ENCODE assay signal across 12 cellular contexts in genomic region chr3:55615694-55616310, GRCh38.
DNase-seq lines count a peak whose midpoint lies in the region; ATAC-seq, FAIRE-seq and TF ChIP-seq lines count a peak whose summit lies in the region.
"Had no signal": no experiment of that assay in that cellular context is flagged by ENCODE, and none has a peak within 500 bp of the region (broad histone marks: within the 10 kb centered on the region; RNA-seq: fewer than 3 reads in every experiment).

No MANE protein-coding gene starts in this region.

- DNase-seq in AG08395 (ENCODE audit: low spot score) = peak; percentile 42
- no peak for DNase-seq in IMR-90
- peak in 1 of 2 experiments; percentile 72 for DNase-seq in H1 (ENCODE audit: low read depth in 1 of 2, low spot score in 2 of 2)
- DNase-seq in left lobe of liver (ENCODE audit: low spot score) = no peak
- DNase-seq in activated naive CD8-positive, alpha-beta T cell treated with anti-CD3 and anti-CD28 coated beads for 36 hours = no peak
- no peak for DNase-seq in NCI-H1105 (lab: John Stamatoyannopoulos, UW)
- DNase-seq: activated CD4-positive, alpha-beta T cell treated with anti-CD3 and anti-CD28 coated beads for 4 hours had no signal

- H3K27ac ChIP-seq in IMR-90 (ENCODE audit: insufficient read depth, low read length) (no peak overlapping the region), H1 (ENCODE audit: low read depth, low read length) (no peak overlapping the region)

- no peaks in the 10 kb centered on the region for H3K23me2 ChIP-seq in H1 (ENCODE audit: low read depth, low read length)

- H2BK120ac ChIP-seq in IMR-90 (ENCODE audit: low read depth, low read length) (no peak overlapping the region), H1 (replicated peaks; ENCODE audit: low read depth, low read length) (peak overlapping the region; percentile 57)

- H4K20me1 ChIP-seq in IMR-90 (ENCODE audit: insufficient read depth, low read length) (no peaks in the 10 kb centered on the region), H1 (replicated peaks in 1 of 2; ENCODE audit: control insufficient read depth in 1 of 2, insufficient read depth in 2 of 2, low read length in 2 of 2) (no peaks in the 10 kb centered on the region)

- no peak overlapping the region for H3K4me3 Mint-ChIP-seq in activated naive CD8-positive, alpha-beta T cell treated with anti-CD3 and anti-CD28 coated beads for 36 hours
- H3K4me3 Mint-ChIP-seq: T-helper 1 cell treated with Interleukin-12 subunit alpha and Interleukin-12 subunit beta and Interleukin-4 antibody, amounts not matched to agents 30 μg/mL and 1 μg/mL, for 36 hours had no signal

- no peak overlapping the region for H3K4me3 ChIP-seq in IMR-90 (ENCODE audit: insufficient read depth, low read depth, low read length)
- 0 out of 8 replicates have a peak overlapping the region, but pooled peaks of 1 of the 4 experiments have one; percentile 5 for H3K4me3 ChIP-seq in H1 (ENCODE audit: extremely low read depth in 1 of 4, insufficient read depth in 2 of 4, low read depth in 3 of 4, low read length in 4 of 4)
- H3K4me3 ChIP-seq: HAP-1 had no signal

- H3K4me1 Mint-ChIP-seq in activated naive CD8-positive, alpha-beta T cell treated with anti-CD3 and anti-CD28 coated beads for 36 hours = no peaks in the 10 kb centered on the region

- TF ChIP-seq CTCF in IMR-90 (conservative IDR thresholded peaks at IDR 0.05; ENCODE audit: low read depth, low read length) (no peak), H1 (IDR thresholded peaks at IDR 0.05; ENCODE audit: control extremely low read depth in 1 of 3, insufficient read depth in 1 of 3, low read depth in 1 of 3, low read length in 3 of 3) (no peak)

- H4K91ac ChIP-seq in IMR-90 (ENCODE audit: insufficient read depth, low read depth, low read length) = no peak overlapping the region; the same call in 1 of the 2 replicates
- H4K91ac ChIP-seq in H1 (replicated peaks; ENCODE audit: insufficient read length, low read length) = peak overlapping the region; percentile 15

- POLR2A ChIA-PET in IMR-90 (lab: Charles Lee; ENCODE audit: unreplicated experiment) = no interaction called here
- POLR2A ChIA-PET in H1 (lab: Charles Lee; ENCODE audit: partially characterized antibody) = no interaction called here

- no TSS peak for BruUV-seq in IMR-90 (replicated peaks; lab: Mats Ljungman, UMichigan)

- H3K79me2 ChIP-seq in H1 (ENCODE audit: control insufficient read depth in 1 of 2, insufficient read depth in 2 of 2, low read length in 2 of 2) = no peaks in the 10 kb centered on the region

- no peak overlapping the region for H2AK5ac ChIP-seq in IMR-90 (ENCODE audit: low read depth, low read length)
- H2AK5ac ChIP-seq in H1 (ENCODE audit: low read depth, low read length) = no peak overlapping the region

- H2AFZ ChIP-seq in IMR-90 (replicated peaks; ENCODE audit: low read length, poor library complexity) = no peak overlapping the region
- no peak overlapping the region for H2AFZ ChIP-seq in H1 (ENCODE audit: low read length)

- no peak overlapping the region; the same call in 1 of the 2 replicates for H2BK12ac ChIP-seq in H1 (ENCODE audit: low read depth, low read length)

- ATAC-seq in IMR-90 (ENCODE audit: low read depth) = no peak
- ATAC-seq in left lobe of liver = peak; percentile 18
- no peak for ATAC-seq in HG03521 (IDR thresholded peaks at IDR 0.05; ENCODE audit: unreplicated experiment)
- no peak for ATAC-seq in GM21515 (IDR thresholded peaks at IDR 0.05; ENCODE audit: unreplicated experiment)

- H3K27me3 Mint-ChIP-seq in activated naive CD8-positive, alpha-beta T cell treated with anti-CD3 and anti-CD28 coated beads for 36 hours = peaks cover 7% of the 10 kb centered on the region
- H3K27me3 Mint-ChIP-seq: brain had no signal

- intact Hi-C loops in IMR-90 (cut with micrococcal nuclease) = no loop called here

- H3K9me3 ChIP-seq in IMR-90 (ENCODE audit: control insufficient read depth, insufficient read depth, low read length) (no peaks in the 10 kb centered on the region), H1 (ENCODE audit: insufficient read depth in 2 of 2, low read depth in 1 of 2, low read length in 1 of 2) (no peaks in the 10 kb centered on the region)
- H3K9me3 ChIP-seq: HAP-1 had no signal

- no peaks in the 10 kb centered on the region for H3K9me3 Mint-ChIP-seq in activated naive CD8-positive, alpha-beta T cell treated with anti-CD3 and anti-CD28 coated beads for 36 hours
- H3K9me3 Mint-ChIP-seq: brain; T-helper 1 cell treated with Interleukin-12 subunit alpha and Interleukin-12 subunit beta and Interleukin-4 antibody, amounts not matched to agents 30 μg/mL and 1 μg/mL, for 36 hours had no signal

- H3K27me3 ChIP-seq in IMR-90 (ENCODE audit: control insufficient read depth, insufficient read depth, low read length) = peaks cover 1% of the 10 kb centered on the region; the same call in 1 of the 2 replicates
- H3K27me3 ChIP-seq in H1 (replicated peaks in 1 of 4; ENCODE audit: control insufficient read depth in 3 of 4, extremely low read depth in 1 of 4, insufficient read depth in 3 of 4, low read length in 3 of 4) = no peaks in the 10 kb centered on the region

- H2BK5ac ChIP-seq in IMR-90 (ENCODE audit: low read depth, low read length, poor library complexity, severe bottlenecking) (no peak overlapping the region), H1 (ENCODE audit: low read depth, low read length) (peak overlapping the region; percentile 72; the same call in 1 of the 2 replicates)

- dilution Hi-C loops in IMR-90 (cut with HindIII; ENCODE audit: low sequenced_read_pairs, unreplicated experiment) = no loop called here

- no peak overlapping the region for H3K9ac ChIP-seq in IMR-90 (ENCODE audit: low read depth, low read length)
- H3K9ac ChIP-seq in H1 (replicated peaks in 1 of 4; ENCODE audit: extremely low read depth in 1 of 4, low read depth in 3 of 4, low read length in 3 of 4) = no peak overlapping the region

- H3K36me3 Mint-ChIP-seq in activated naive CD8-positive, alpha-beta T cell treated with anti-CD3 and anti-CD28 coated beads for 36 hours = no peaks in the 10 kb centered on the region
- H3K36me3 Mint-ChIP-seq: brain had no signal

- H3K36me3 ChIP-seq in IMR-90 (ENCODE audit: control insufficient read depth, insufficient read depth, low read length) (no peaks in the 10 kb centered on the region), H1 (ENCODE audit: control insufficient read depth in 2 of 4, insufficient read depth in 4 of 4, low read length in 3 of 4) (no peaks in the 10 kb centered on the region)
- H3K36me3 ChIP-seq: HAP-1 had no signal

- H3K14ac ChIP-seq in IMR-90 (replicated peaks; ENCODE audit: low read depth, low read length) = no peak overlapping the region
- no peak overlapping the region for H3K14ac ChIP-seq in H1 (ENCODE audit: insufficient read length)

- TF ChIP-seq RAD21 in IMR-90 (IDR thresholded peaks at IDR 0.05; ENCODE audit: low read length) = no peak
- 0 out of 4 replicates have a peak, but pooled peaks of 1 of the 2 experiments have one; percentile 2 for TF ChIP-seq RAD21 in H1 (IDR thresholded peaks at IDR 0.05 in 1 of 2, conservative IDR thresholded peaks at IDR 0.05 in 1 of 2; ENCODE audit: low read depth in 2 of 2, low read length in 2 of 2)

- TF ChIP-seq POLR2A in IMR-90 (IDR thresholded peaks at IDR 0.05; ENCODE audit: low read depth, low read length) (no peak), H1 (IDR thresholded peaks at IDR 0.05; ENCODE audit: control extremely low read depth in 1 of 2, low read depth in 2 of 2, low read length in 2 of 2) (no peak)

- H3K4ac ChIP-seq in IMR-90 (ENCODE audit: low read depth, low read length) (no peak overlapping the region), H1 (replicated peaks; ENCODE audit: insufficient read length, low read depth, low read length) (no peak overlapping the region)

- H4K8ac ChIP-seq in IMR-90 (ENCODE audit: low read depth in 2 of 2, low read length in 2 of 2) = no peak overlapping the region
- no peak overlapping the region for H4K8ac ChIP-seq in H1 (ENCODE audit: extremely low read depth, insufficient read depth, low read length)

- no peak overlapping the region for H2AK9ac ChIP-seq in IMR-90 (replicated peaks; ENCODE audit: low read depth, low read length, poor library complexity)

- H2BK20ac ChIP-seq in IMR-90 (ENCODE audit: low read depth, low read length) = no peak overlapping the region; the same call in 1 of the 2 replicates
- H2BK20ac ChIP-seq in H1 (ENCODE audit: low read length) = 0 out of 2 replicates have a peak overlapping the region, but pooled peaks have one; percentile 26

- CTCF ChIA-PET in IMR-90 (lab: Yijun Ruan, JAX) (no interaction called here), H1 (lab: Charles Lee; ENCODE audit: partially characterized antibody) (interaction anchor here (0.9 to 11.5 kb wide), 5 partner anchors 10 to 110 kb away, joined by 3 to 66 read pairs (median 4); no protein-coding TSS in a partner anchor)

- no peak overlapping the region for H2BK15ac ChIP-seq in IMR-90 (ENCODE audit: low read depth, low read length)
- no peak overlapping the region for H2BK15ac ChIP-seq in H1 (ENCODE audit: low read length)

- H3K18ac ChIP-seq in IMR-90 (ENCODE audit: low read depth, low read length) (0 out of 2 replicates have a peak overlapping the region, but pooled peaks have one; percentile 47), H1 (ENCODE audit: extremely low read depth, low read length) (peak overlapping the region; percentile 53)

- H3K23ac ChIP-seq in IMR-90 (ENCODE audit: low read depth, low read length) = no peak overlapping the region
- no peak overlapping the region for H3K23ac ChIP-seq in H1 (ENCODE audit: insufficient read length)

- no peak overlapping the region for H3K4me2 ChIP-seq in IMR-90 (ENCODE audit: low read depth, low read length)
- peak overlapping the region; percentile 43 to 46 for H3K4me2 ChIP-seq in H1 (ENCODE audit: insufficient read depth in 1 of 2, low read depth in 2 of 2, low read length in 2 of 2)

- H3K4me1 ChIP-seq in IMR-90 (ENCODE audit: control insufficient read depth, insufficient read depth, low read length) (peaks cover 6% of the 10 kb centered on the region), H1 (replicated peaks in 1 of 4; ENCODE audit: control insufficient read depth in 3 of 4, insufficient read depth in 4 of 4, low read length in 3 of 4) (peaks cover 0 to 21% (median 9%) of the 10 kb centered on the region in 4 experiments; a peak in 4 of 7 replicates)

- H3K79me1 ChIP-seq in IMR-90 (ENCODE audit: low read depth in 1 of 2, low read length in 2 of 2) = no peaks in the 10 kb centered on the region
- H3K79me1 ChIP-seq in H1 (ENCODE audit: low read depth, low read length) = no peaks in the 10 kb centered on the region

- in situ Hi-C loops in IMR-90 (cut with MboI; ENCODE audit: low sequenced_read_pairs) = no loop called here

- FAIRE-seq in H1 (lab: Jason Lieb, UNC) = peak; percentile 90

- no CpG with 5 or more reads among the region's 8 CpGs for WGBS in IMR-90 (ENCODE audit: extremely low coverage in 2 of 2, insufficient read length in 1 of 2), 2 experiments
- 17% methylated on average over 8 of the region's 8 CpGs; no CpG with 5 or more reads in 1 of the 2 experiments for WGBS in H1 (ENCODE audit: extremely low coverage in 1 of 2, insufficient coverage in 1 of 2, insufficient read length in 1 of 2, insufficient replicate concordance in 2 of 2, low coverage in 1 of 2, low lambda C conversion rate in 2 of 2, missing lambda C conversion rate in 1 of 2), 2 experiments

- no peaks in the 10 kb centered on the region for H3K9me1 ChIP-seq in IMR-90 (ENCODE audit: insufficient read depth, low read length)

- no peak overlapping the region for H4K5ac ChIP-seq in IMR-90 (ENCODE audit: low read depth, low read length)
- H4K5ac ChIP-seq in H1 (ENCODE audit: insufficient read length, low read depth, low read length) = no peak overlapping the region

- H3K27ac Mint-ChIP-seq in activated naive CD8-positive, alpha-beta T cell treated with anti-CD3 and anti-CD28 coated beads for 36 hours = no peak overlapping the region
- H3K27ac Mint-ChIP-seq: T-helper 1 cell treated with Interleukin-12 subunit alpha and Interleukin-12 subunit beta and Interleukin-4 antibody, amounts not matched to agents 30 μg/mL and 1 μg/mL, for 36 hours had no signal

- no peak overlapping the region for H3K56ac ChIP-seq in IMR-90 (ENCODE audit: extremely low read depth, insufficient read depth, low read length)
- H3K56ac ChIP-seq in H1 (replicated peaks; ENCODE audit: insufficient read length, low read depth, low read length) = no peak overlapping the region

- TF ChIP-seq EP300 in H1 (IDR thresholded peaks at IDR 0.05; ENCODE audit: borderline replicate concordance in 1 of 2, low read depth in 2 of 2, low read length in 2 of 2) = no peak
